In the genomic region with DNA sequence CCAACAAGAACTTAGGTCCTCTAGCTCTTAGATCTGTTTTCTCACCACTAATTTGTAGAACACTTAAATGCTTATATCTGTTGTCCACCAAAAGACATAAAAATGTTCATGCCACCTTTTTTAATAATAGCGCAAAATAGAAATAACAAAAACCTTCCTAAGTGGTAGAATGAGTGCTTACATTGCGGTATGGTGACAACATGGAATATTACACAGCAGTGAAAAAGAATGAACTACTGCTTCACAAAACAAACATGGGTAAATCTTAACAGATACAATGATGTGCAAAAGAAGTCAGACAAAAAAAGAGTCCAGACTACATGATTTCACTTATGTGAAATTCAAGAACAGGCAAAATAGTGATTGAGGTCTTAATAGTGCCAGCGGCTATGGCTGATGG, we compare ENCODE assay signal across 10 cellular contexts.
"Had no signal": no experiment of that assay in that cellular context is flagged by ENCODE, and none has a peak within 500 bp of the region (broad histone marks: within the 10 kb centered on the region; RNA-seq: fewer than 3 reads in every experiment).

No MANE protein-coding gene starts in this region.

- H3K27ac ChIP-seq: GM23248 had no signal

- H3K9ac ChIP-seq: GM23248 had no signal

- H2AFZ ChIP-seq: GM23248, GM23338 had no signal

- H3K9me3 ChIP-seq: HAP-1 had no signal

- FAIRE-seq: H54 had no signal

- H3K4me1 ChIP-seq: HAP-1 had no signal

- H3K36me3 ChIP-seq: HAP-1 had no signal

- ATAC-seq: GM23338, HCT116 had no signal

- H3K4me2 ChIP-seq: GM23338 had no signal

- H3K4me3 ChIP-seq: GM23248, GM23338, HAP-1 had no signal

- DNase-seq: GM23248, GOT3, H7, H9, HCEC 1CT, HFFc6 had no signal
